In genomic region chr3:141998674-141999290, GRCh38 we compare ENCODE assay signal across 10 cellular contexts.
DNase-seq lines count a peak whose midpoint lies in the region; ATAC-seq, FAIRE-seq and TF ChIP-seq lines count a peak whose summit lies in the region.
"Had no signal": no experiment of that assay in that cellular context is flagged by ENCODE, and none has a peak within 500 bp of the region (broad histone marks: within the 10 kb centered on the region; RNA-seq: fewer than 3 reads in every experiment).

No MANE protein-coding gene starts in this region.

- no peak overlapping the region for H3K9ac ChIP-seq in parathyroid adenoma

- no peak for ATAC-seq in GM18517 (IDR thresholded peaks at IDR 0.05; ENCODE audit: unreplicated experiment)
- ATAC-seq in HG03280 (IDR thresholded peaks at IDR 0.05; ENCODE audit: unreplicated experiment) = no peak

- no peaks in the 10 kb centered on the region for H3K36me3 Mint-ChIP-seq in activated T-helper 1 cell treated with anti-CD3 and anti-CD28 coated beads, Interleukin-12 subunit alpha, Interleukin-12 subunit beta, Interleukin-2, Interleukin-4 antibody, amounts not matched to agents 30 ng/mL and 10 ng/mL and 1 ng/mL, durations not matched to agents 14 hours and 24 hours and 36 hours (ENCODE audit: low read depth)
- H3K36me3 Mint-ChIP-seq: activated naive CD4-positive, alpha-beta T cell treated with anti-CD3 and anti-CD28 coated beads, Interleukin-2, amount 50 U/mL, for 24 hours had no signal

- H3K9me3 Mint-ChIP-seq in activated T-helper 1 cell treated with anti-CD3 and anti-CD28 coated beads, Interleukin-12 subunit alpha, Interleukin-12 subunit beta, Interleukin-2, Interleukin-4 antibody, amounts not matched to agents 30 ng/mL and 10 ng/mL and 1 ng/mL, durations not matched to agents 14 hours and 24 hours and 36 hours = no peaks in the 10 kb centered on the region
- H3K9me3 Mint-ChIP-seq: activated naive CD4-positive, alpha-beta T cell treated with anti-CD3 and anti-CD28 coated beads, Interleukin-2, amount 50 U/mL, for 24 hours had no signal

- H3K79me2 ChIP-seq in parathyroid adenoma = peaks cover 2% of the 10 kb centered on the region

- DNase-seq in G401 (ENCODE audit: low spot score) (peak; percentile 59), NCI-H1694 (lab: John Stamatoyannopoulos, UW) (peak; percentile 11), bronchial epithelial cell (ENCODE audit: low read depth) (peak; percentile 32), HUDEP-2 (lab: John Stamatoyannopoulos, UW; ENCODE audit: unreplicated experiment in 76 of 76) (no peak)
- DNase-seq in activated T-helper 1 cell treated with anti-CD3 and anti-CD28 coated beads, Interleukin-12 subunit alpha, Interleukin-12 subunit beta, Interleukin-2, Interleukin-4 antibody, amounts not matched to agents 30 ng/mL and 10 ng/mL and 1 ng/mL, durations not matched to agents 14 hours and 24 hours and 36 hours (ENCODE audit: low spot score) = no peak
- DNase-seq: NCI-H82 had no signal

- TF ChIP-seq CTCF in bronchial epithelial cell (IDR thresholded peaks at IDR 0.05; ENCODE audit: insufficient read depth, low read length, severe bottlenecking) (no peak), parathyroid adenoma (IDR thresholded peaks at IDR 0.05) (peak; percentile 13)

- intact Hi-C loops in activated T-helper 1 cell treated with anti-CD3 and anti-CD28 coated beads, Interleukin-12 subunit alpha, Interleukin-12 subunit beta, Interleukin-2, Interleukin-4 antibody, amounts not matched to agents 30 ng/mL and 10 ng/mL and 1 ng/mL, durations not matched to agents 14 hours and 24 hours and 36 hours (cut with micrococcal nuclease) = loop anchor here (1.0 kb wide), 3 partner anchors 36 to 422 kb away; partner anchors contain the start of gene RNF7

- H3K27ac Mint-ChIP-seq in activated T-helper 1 cell treated with anti-CD3 and anti-CD28 coated beads, Interleukin-12 subunit alpha, Interleukin-12 subunit beta, Interleukin-2, Interleukin-4 antibody, amounts not matched to agents 30 ng/mL and 10 ng/mL and 1 ng/mL, durations not matched to agents 14 hours and 24 hours and 36 hours = no peak overlapping the region
- H3K27ac Mint-ChIP-seq: activated naive CD4-positive, alpha-beta T cell treated with anti-CD3 and anti-CD28 coated beads, Interleukin-2, amount 50 U/mL, for 24 hours had no signal

- no peak for FAIRE-seq in bronchial epithelial cell (lab: Jason Lieb, UNC)

- no peak overlapping the region for H3K27ac ChIP-seq in parathyroid adenoma

- H3K4me3 ChIP-seq in bronchial epithelial cell (ENCODE audit: low read depth, low read length) (no peak overlapping the region), parathyroid adenoma (ENCODE audit: low read depth, low read length) (no peak overlapping the region)

- H2AFZ ChIP-seq in parathyroid adenoma = no peak overlapping the region

- H3K27me3 Mint-ChIP-seq in activated T-helper 1 cell treated with anti-CD3 and anti-CD28 coated beads, Interleukin-12 subunit alpha, Interleukin-12 subunit beta, Interleukin-2, Interleukin-4 antibody, amounts not matched to agents 30 ng/mL and 10 ng/mL and 1 ng/mL, durations not matched to agents 14 hours and 24 hours and 36 hours (ENCODE audit: insufficient read depth) = no peaks in the 10 kb centered on the region
- H3K27me3 Mint-ChIP-seq: activated naive CD4-positive, alpha-beta T cell treated with anti-CD3 and anti-CD28 coated beads, Interleukin-2, amount 50 U/mL, for 24 hours had no signal

- no peaks in the 10 kb centered on the region for H3K9me3 ChIP-seq in parathyroid adenoma (ENCODE audit: control insufficient read depth, low read length)

- no peaks in the 10 kb centered on the region for H3K36me3 ChIP-seq in bronchial epithelial cell (ENCODE audit: control insufficient read depth, insufficient read depth, low read length)
- H3K36me3 ChIP-seq in parathyroid adenoma (ENCODE audit: control insufficient read depth, insufficient read depth, low read length) = no peaks in the 10 kb centered on the region

- H3K27me3 ChIP-seq in bronchial epithelial cell (ENCODE audit: control insufficient read depth, insufficient read depth, low read length) (no peaks in the 10 kb centered on the region), parathyroid adenoma (ENCODE audit: control insufficient read depth, insufficient read depth, low read length) (no peaks in the 10 kb centered on the region)

- in situ Hi-C loops in G401 (cut with HindIII; ENCODE audit: low sequenced_read_pairs) = no loop called here

- H3K4me1 ChIP-seq in parathyroid adenoma = peaks cover under 1% of the 10 kb centered on the region

- no peak overlapping the region for H3K4me2 ChIP-seq in parathyroid adenoma (ENCODE audit: low read length)

- H3K4me3 Mint-ChIP-seq in activated T-helper 1 cell treated with anti-CD3 and anti-CD28 coated beads, Interleukin-12 subunit alpha, Interleukin-12 subunit beta, Interleukin-2, Interleukin-4 antibody, amounts not matched to agents 30 ng/mL and 10 ng/mL and 1 ng/mL, durations not matched to agents 14 hours and 24 hours and 36 hours = no peak overlapping the region
- H3K4me3 Mint-ChIP-seq: activated naive CD4-positive, alpha-beta T cell treated with anti-CD3 and anti-CD28 coated beads, Interleukin-2, amount 50 U/mL, for 24 hours had no signal

- H3K4me1 Mint-ChIP-seq in activated T-helper 1 cell treated with anti-CD3 and anti-CD28 coated beads, Interleukin-12 subunit alpha, Interleukin-12 subunit beta, Interleukin-2, Interleukin-4 antibody, amounts not matched to agents 30 ng/mL and 10 ng/mL and 1 ng/mL, durations not matched to agents 14 hours and 24 hours and 36 hours (ENCODE audit: low read depth) = no peaks in the 10 kb centered on the region
- H3K4me1 Mint-ChIP-seq: activated naive CD4-positive, alpha-beta T cell treated with anti-CD3 and anti-CD28 coated beads, Interleukin-2, amount 50 U/mL, for 24 hours had no signal

Comparison
In these comparisons a context has a peak if more than half of its experiments do, and no peak if none do; other contexts are left out.
1. DNase-seq: peak in G401 (single experiment), NCI-H1694 (single experiment) and bronchial epithelial cell (single experiment); none in activated T-helper 1 cell treated with anti-CD3 and anti-CD28 coated beads, Interleukin-12 subunit alpha, Interleukin-12 subunit beta, Interleukin-2, Interleukin-4 antibody, amounts not matched to agents 30 ng/mL and 10 ng/mL and 1 ng/mL, durations not matched to agents 14 hours and 24 hours and 36 hours (single experiment) and HUDEP-2 (0 of 76).